8 cellular contexts compared by ENCODE assay signal in genomic region chr19:13985771-13986347, GRCh38.
DNase-seq lines count a peak whose midpoint lies in the region; ATAC-seq and TF ChIP-seq lines count a peak whose summit lies in the region.

No MANE protein-coding gene starts in this region.

- H3K9me3 ChIP-seq in duodenal mucosa (ENCODE audit: control insufficient read depth in 1 of 2, low read length in 2 of 2), result no peaks in the 10 kb centered on the region

- H3K9ac ChIP-seq in duodenal mucosa (ENCODE audit: low read depth in 1 of 2, low read length in 2 of 2), result peak overlapping the region; percentile 54 to 60
- H3K9ac ChIP-seq in rectal smooth muscle tissue (ENCODE audit: low read length), result no peak overlapping the region

- H3K4me3 ChIP-seq in GM12865 (ENCODE audit: low read depth, low read length) (peak overlapping the region; percentile 27), duodenal mucosa (ENCODE audit: low read depth in 1 of 2, low read length in 2 of 2) (peak overlapping the region; percentile 5 to 43), rectal smooth muscle tissue (ENCODE audit: low read length) (peak overlapping the region; percentile 11)

- H3K27me3 ChIP-seq in duodenal mucosa (ENCODE audit: control insufficient read depth in 1 of 2, insufficient read depth in 2 of 2, low read length in 2 of 2), result no peaks in the 10 kb centered on the region
- H3K27me3 ChIP-seq in rectal smooth muscle tissue (ENCODE audit: control insufficient read depth, insufficient read depth, low read length), result no peaks in the 10 kb centered on the region

- H3K27ac ChIP-seq in duodenal mucosa (ENCODE audit: low read depth, low read length) (peak overlapping the region; percentile 75), rectal smooth muscle tissue (ENCODE audit: low read depth, low read length) (no peak overlapping the region)

- peak; percentile 16 for ATAC-seq in GM21619 (IDR thresholded peaks at IDR 0.05; ENCODE audit: unreplicated experiment)

- TF ChIP-seq CTCF in GM12865 (IDR thresholded peaks at IDR 0.05; ENCODE audit: insufficient read depth, low read depth, low read length, missing control alignments), result no peak

- H3K36me3 ChIP-seq in duodenal mucosa (ENCODE audit: control insufficient read depth in 1 of 2, insufficient read depth in 2 of 2, low read length in 2 of 2), result peaks cover 4 to 19% of the 10 kb centered on the region in 2 donors
- no peaks in the 10 kb centered on the region for H3K36me3 ChIP-seq in rectal smooth muscle tissue (ENCODE audit: control insufficient read depth, insufficient read depth, low read length)

- peaks cover 20 to 29% of the 10 kb centered on the region in 2 donors for H3K4me1 ChIP-seq in duodenal mucosa (ENCODE audit: control insufficient read depth in 1 of 2, insufficient read depth in 2 of 2, low read length in 2 of 2)
- H3K4me1 ChIP-seq in rectal smooth muscle tissue (ENCODE audit: control insufficient read depth, insufficient read depth, low read length), result no peaks in the 10 kb centered on the region

- no peak for DNase-seq in GM12865 (ENCODE audit: low read depth)
- DNase-seq in NCI-H2107 (lab: John Stamatoyannopoulos, UW), result peak; percentile 44
- no peak for DNase-seq in hepatic stellate cell (ENCODE audit: low spot score)
- no peak for DNase-seq in RPMI8226
- DNase-seq in AML-193 (lab: John Stamatoyannopoulos, UW), result no peak
